In the genomic region with DNA sequence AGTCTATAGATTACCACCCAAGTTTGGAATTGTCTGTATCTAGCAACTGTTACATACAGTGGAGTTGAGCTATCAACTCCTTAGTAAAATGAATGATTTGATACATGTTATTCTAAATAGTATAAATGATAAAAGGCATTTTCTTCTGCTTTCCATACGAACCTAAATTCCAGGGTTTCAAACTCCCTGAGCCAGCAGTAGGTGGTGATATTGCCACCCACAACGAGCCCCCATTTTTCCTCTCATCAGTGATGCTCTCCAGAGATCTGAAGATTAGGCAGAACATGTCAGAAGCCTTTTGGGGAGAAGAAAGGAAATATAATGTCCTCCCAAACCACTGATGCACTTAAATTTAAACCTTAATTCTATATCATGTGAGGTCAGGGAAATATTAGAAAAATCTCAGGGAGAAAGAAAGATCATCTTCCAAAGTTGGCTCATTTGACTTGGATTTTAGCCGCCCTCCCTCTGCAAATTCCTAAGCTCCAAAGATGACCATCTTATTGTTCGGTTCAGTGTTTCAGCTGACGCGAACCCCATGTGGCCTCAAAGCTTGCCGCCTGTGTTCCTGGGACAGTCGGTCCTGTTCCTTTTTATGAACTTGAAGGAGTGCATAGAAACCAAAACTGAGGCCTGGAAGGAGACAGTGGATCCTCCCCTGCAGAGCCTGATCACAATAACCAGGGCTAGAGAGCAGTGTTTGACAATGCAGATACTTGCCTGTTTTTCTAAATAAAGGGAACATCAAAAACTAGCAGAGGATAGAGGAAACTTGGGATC, we compare ENCODE assay signal across 10 cellular contexts. TPM values are rescaled to one million over a fixed set of nuclear protein-coding genes. Genes with fewer than 3 reads are reported as not detected.
DNase-seq lines count a peak whose midpoint lies in the region; ATAC-seq and TF ChIP-seq lines count a peak whose summit lies in the region.
"Had no signal": no experiment of that assay in that cellular context is flagged by ENCODE, and none has a peak within 500 bp of the region (broad histone marks: within the 10 kb centered on the region; RNA-seq: fewer than 3 reads in every experiment).

No MANE protein-coding gene starts in this region.

- CTCF ChIA-PET in GM10248 (lab: Yijun Ruan, JAX), result interaction anchor here (1.5 to 2.0 kb wide), 3 partner anchors 11 to 186 kb away, joined by 4 to 7 read pairs (median 4); no protein-coding TSS in a partner anchor

- H3K27me3 Mint-ChIP-seq in neural crest cell (ENCODE audit: low read depth), result peaks cover 64% of the 10 kb centered on the region

- H3K36me3 Mint-ChIP-seq in neural crest cell (ENCODE audit: low read depth), result no peaks in the 10 kb centered on the region
- H3K36me3 Mint-ChIP-seq: naive B cell had no signal

- H3K36me3 ChIP-seq in colonic mucosa, result no peaks in the 10 kb centered on the region

- H3K27me3 ChIP-seq in colonic mucosa, result no peaks in the 10 kb centered on the region

- intact Hi-C loops in colonic mucosa (cut with DNase I), result no loop called here

- peak overlapping the region; percentile 42 for H3K4me3 Mint-ChIP-seq in neural crest cell

- peaks cover 4% of the 10 kb centered on the region for H3K4me1 ChIP-seq in colonic mucosa

- no peak for TF ChIP-seq CTCF in colonic mucosa (IDR thresholded peaks at IDR 0.05)
- TF ChIP-seq CTCF in neural crest cell (conservative IDR thresholded peaks at IDR 0.05), result peak; percentile 35
- no peak for TF ChIP-seq CTCF in GM10248 (IDR thresholded peaks at IDR 0.05; ENCODE audit: control extremely low read depth, extremely low read depth, low read depth, missing control alignments)

- H3K9me3 Mint-ChIP-seq in neural crest cell, result no peaks in the 10 kb centered on the region
- H3K9me3 Mint-ChIP-seq: activated T-cell treated with anti-CD3 and anti-CD28 coated beads, Interleukin-2, amount 50 U/mL, for 72 hours had no signal

- H3K9ac ChIP-seq in colonic mucosa (ENCODE audit: low read depth in 2 of 2, low read length in 2 of 2), result no peak overlapping the region

- H3K27ac ChIP-seq in colonic mucosa, result peak overlapping the region; percentile 75

- DNase-seq in AG20443 (ENCODE audit: low spot score) (peak; percentile 38), M059J (ENCODE audit: low read depth) (peak; percentile 71), colonic mucosa (no peak), neural crest cell (ENCODE audit: low read depth, low spot score) (no peak), NCI-H2029 treated with DMSO at 0.1 percent for 48 hours (lab: John Stamatoyannopoulos, UW) (no peak), GM10248 (ENCODE audit: extremely low spot score) (no peak)
- DNase-seq: activated T-cell treated with anti-CD3 and anti-CD28 coated beads, Interleukin-2, amount 50 U/mL, for 72 hours; naive B cell had no signal

- peaks cover 30% of the 10 kb centered on the region for H3K4me1 Mint-ChIP-seq in neural crest cell

- POLR2A ChIA-PET in GM10248 (lab: Yijun Ruan, JAX), result no interaction called here

- ATAC-seq in GM19035 (IDR thresholded peaks at IDR 0.05; ENCODE audit: unreplicated experiment) (no peak), HG03342 (IDR thresholded peaks at IDR 0.05; ENCODE audit: unreplicated experiment) (no peak)
- ATAC-seq: activated T-cell treated with anti-CD3 and anti-CD28 coated beads, Interleukin-2, amount 50 U/mL, for 72 hours had no signal

- no peaks in the 10 kb centered on the region for H3K9me3 ChIP-seq in colonic mucosa

- H3K27ac Mint-ChIP-seq in neural crest cell (ENCODE audit: unreplicated experiment), result no peak overlapping the region
- H3K27ac Mint-ChIP-seq: activated T-cell treated with anti-CD3 and anti-CD28 coated beads, Interleukin-2, amount 50 U/mL, for 72 hours had no signal

- H3K4me3 ChIP-seq in colonic mucosa, result no peak overlapping the region

RNA-seq across cellular contexts. Expression of gene EVA1C, which starts 2.3 kb away (rescaled TPM):
- total RNA-seq in M059J (2014; rRNA removed; shearing (Covaris generic)), result 8.1 and 10.4 TPM in 2 replicates
- total RNA-seq in colonic mucosa, result 1 to 10 TPM; 7.3 to 9.9 TPM
- not detected in 2 replicates for total RNA-seq in neural crest cell

RNA-seq across cellular contexts. Expression of gene URB1, which starts 22.0 kb away (rescaled TPM):
- 8.9 and 18.1 TPM in 2 replicates for total RNA-seq in M059J (2014; rRNA removed; shearing (Covaris generic))
- total RNA-seq in colonic mucosa, result 10 to 100 TPM in 1 of 2 donors, 1 to 10 TPM in 1; 6.1 to 16.4 TPM
- total RNA-seq in neural crest cell, result 22.2 and 23.1 TPM in 2 replicates

Comparison
In these comparisons a context has a peak if more than half of its experiments do, and no peak if none do; other contexts are left out.
1. DNase-seq: peak in AG20443 (single experiment) and M059J (single experiment); none in colonic mucosa (single experiment), neural crest cell (single experiment), NCI-H2029 treated with DMSO at 0.1 percent for 48 hours (single experiment) and GM10248 (single experiment).